ENCODE assay signal across 12 cellular contexts in the genomic region with DNA sequence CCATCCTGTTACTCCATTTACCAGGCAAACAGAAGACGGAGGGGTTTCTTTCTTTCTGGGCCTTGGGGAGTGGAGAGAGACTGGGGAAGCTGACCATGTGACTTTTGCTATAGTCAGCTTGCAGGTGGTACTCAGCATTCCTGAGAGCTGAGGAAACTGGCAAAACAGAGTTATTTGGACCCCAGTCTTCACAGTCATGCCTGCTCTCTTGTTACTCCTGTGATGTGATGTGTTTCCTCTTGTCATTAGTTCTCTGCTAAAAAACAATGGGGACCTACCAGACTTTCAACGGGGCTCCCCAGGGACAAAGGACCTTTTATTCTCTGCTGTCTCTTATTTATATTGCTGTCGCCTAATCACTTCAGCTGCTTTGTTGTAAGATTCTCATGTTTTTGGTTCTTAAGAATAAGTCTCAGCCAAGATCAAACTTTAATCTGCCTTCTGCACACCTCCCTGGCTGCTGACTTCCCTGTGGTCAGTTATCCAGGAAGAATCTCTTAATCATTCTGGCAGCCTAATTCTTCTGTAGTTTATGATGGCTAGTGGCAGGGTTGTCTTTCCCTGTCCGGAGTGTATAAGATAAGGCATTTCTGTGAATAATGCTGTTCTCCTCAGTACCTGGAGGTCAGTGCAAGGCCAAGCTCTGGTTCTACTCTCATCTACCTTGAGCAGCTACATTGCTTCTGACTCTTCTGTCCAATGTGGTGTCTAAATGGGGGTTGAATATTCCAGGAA. TPM values are rescaled to one million over a fixed set of nuclear protein-coding genes. Genes with fewer than 3 reads are reported as not detected.
DNase-seq lines count a peak whose midpoint lies in the region; FAIRE-seq and TF ChIP-seq lines count a peak whose summit lies in the region.
"Had no signal": no experiment of that assay in that cellular context is flagged by ENCODE, and none has a peak within 500 bp of the region (broad histone marks: within the 10 kb centered on the region; RNA-seq: fewer than 3 reads in every experiment).

No MANE protein-coding gene starts in this region.

- no peaks in the 10 kb centered on the region for H3K27me3 ChIP-seq in Loucy (ENCODE audit: insufficient read depth, low read length, poor library complexity, severe bottlenecking)
- no peaks in the 10 kb centered on the region for H3K27me3 ChIP-seq in layer of hippocampus (ENCODE audit: control insufficient read depth, insufficient read depth, low read length)
- no peaks in the 10 kb centered on the region for H3K27me3 ChIP-seq in tibial artery

- TF ChIP-seq CTCF in Loucy (conservative IDR thresholded peaks at IDR 0.05; ENCODE audit: low read length) (no peak), tibial artery (IDR thresholded peaks at IDR 0.05) (no peak)

- H3K27me3 Mint-ChIP-seq in activated CD4-positive, alpha-beta memory T cell treated with anti-CD3 and anti-CD28 coated beads, Interleukin-2, amount 10 ng/mL, durations not matched to agents 7 days and 5 days = peaks cover 11% of the 10 kb centered on the region

- H3K9me2 ChIP-seq in Loucy (replicated peaks; ENCODE audit: low read depth, low read length) = no peaks in the 10 kb centered on the region

- no peak overlapping the region for H2AFZ ChIP-seq in Loucy (ENCODE audit: low read length)

- H3K9me3 ChIP-seq in Loucy (ENCODE audit: insufficient read depth, low read depth, low read length) (no peaks in the 10 kb centered on the region), tibial artery (no peaks in the 10 kb centered on the region)
- H3K9me3 ChIP-seq: neutrophil had no signal

- peaks cover 50% of the 10 kb centered on the region for H3K4me1 ChIP-seq in Loucy (ENCODE audit: insufficient read depth, low read length, poor library complexity, severe bottlenecking)
- H3K4me1 ChIP-seq in tibial artery = peaks cover 0 to 64% (median 27%) of the 10 kb centered on the region in 4 donors

- peaks cover 24% of the 10 kb centered on the region for H3K4me1 Mint-ChIP-seq in activated CD4-positive, alpha-beta memory T cell treated with anti-CD3 and anti-CD28 coated beads, Interleukin-2, amount 10 ng/mL, durations not matched to agents 7 days and 5 days

- peak overlapping the region; percentile 76 for H3K4me3 ChIP-seq in Loucy (ENCODE audit: low read length, poor library complexity, severe bottlenecking)
- H3K4me3 ChIP-seq in tibial artery = peak overlapping the region; percentile 27 to 42

- DNase-seq in astrocyte of the hippocampus (ENCODE audit: low read depth, low spot score) = peak; percentile 69
- no peak for DNase-seq in tibial artery
- DNase-seq in stimulated activated CD8-positive, alpha-beta memory T cell treated with anti-CD3 and anti-CD28 coated beads, Interleukin-4, amount 100 ng/mL, for 48 hours = no peak
- no peak for DNase-seq in urothelium cell line (ENCODE audit: low spot score)
- no peak for DNase-seq in activated CD4-positive, alpha-beta memory T cell treated with anti-CD3 and anti-CD28 coated beads, Interleukin-2, amount 10 ng/mL, durations not matched to agents 7 days and 5 days
- DNase-seq: DMS 273 treated with DMSO at 0.1 percent for 48 hours; NCI-H1092 treated with DMSO at 0.1 percent for 48 hours; stimulated activated CD4-positive, alpha-beta T cell treated with anti-CD3 and anti-CD28 coated beads, Interleukin-4, amount 100 ng/mL, for 4 hours had no signal

- POLR2A ChIA-PET in activated CD4-positive, alpha-beta memory T cell treated with anti-CD3 and anti-CD28 coated beads, Interleukin-2, amount 10 ng/mL, durations not matched to agents 7 days and 5 days (lab: Charles Lee) = interaction anchor here (0.9 to 1.5 kb wide), 2 partner anchors 22 to 94 kb away, joined by 3 to 4 read pairs; a partner anchor contains a TSS

- no peak overlapping the region for H3K4me3 Mint-ChIP-seq in activated CD4-positive, alpha-beta memory T cell treated with anti-CD3 and anti-CD28 coated beads, Interleukin-2, amount 10 ng/mL, durations not matched to agents 7 days and 5 days

- peaks cover 73% of the 10 kb centered on the region for H3K79me2 ChIP-seq in Loucy (ENCODE audit: insufficient read depth, low read length)

- intact Hi-C loops in tibial artery (cut with DNase I; ENCODE audit: low total_unique reads) = no loop called here

- peak overlapping the region; percentile 76 for H3K9ac ChIP-seq in Loucy (ENCODE audit: low read depth, low read length, poor library complexity, severe bottlenecking)

- H3K27ac ChIP-seq in layer of hippocampus (ENCODE audit: low read depth, low read length) (peak overlapping the region; percentile 83), tibial artery (peak overlapping the region; percentile 74 to 79)
- H3K27ac ChIP-seq: neutrophil had no signal

- peaks cover 5% of the 10 kb centered on the region for H3K36me3 Mint-ChIP-seq in activated CD4-positive, alpha-beta memory T cell treated with anti-CD3 and anti-CD28 coated beads, Interleukin-2, amount 10 ng/mL, durations not matched to agents 7 days and 5 days (ENCODE audit: low read depth)

- H3K4me2 ChIP-seq in Loucy (ENCODE audit: low read depth, low read length, poor library complexity, severe bottlenecking) = peak overlapping the region; percentile 93

- CTCF ChIA-PET in activated CD4-positive, alpha-beta memory T cell treated with anti-CD3 and anti-CD28 coated beads, Interleukin-2, amount 10 ng/mL, durations not matched to agents 7 days and 5 days (lab: Charles Lee) = interaction anchor here (1.2 to 1.7 kb wide), 3 partner anchors 23 to 67 kb away, joined by 3 to 7 read pairs (median 4); no protein-coding TSS in a partner anchor

- no peaks in the 10 kb centered on the region for H4K20me1 ChIP-seq in Loucy (ENCODE audit: insufficient read depth, low read length, poor library complexity, severe bottlenecking)

- H3K9me3 Mint-ChIP-seq in activated CD4-positive, alpha-beta memory T cell treated with anti-CD3 and anti-CD28 coated beads, Interleukin-2, amount 10 ng/mL, durations not matched to agents 7 days and 5 days = no peaks in the 10 kb centered on the region

- H3F3A ChIP-seq in Loucy (ENCODE audit: low read depth) = no peaks in the 10 kb centered on the region

- peaks cover 14% of the 10 kb centered on the region; the same call in 1 of the 2 replicates for H3K36me3 ChIP-seq in Loucy (ENCODE audit: insufficient read depth, low read length)
- peaks cover 0 to 5% (median 4%) of the 10 kb centered on the region in 3 donors for H3K36me3 ChIP-seq in tibial artery
- H3K36me3 ChIP-seq: neutrophil had no signal

- H3K27ac Mint-ChIP-seq in activated CD4-positive, alpha-beta memory T cell treated with anti-CD3 and anti-CD28 coated beads, Interleukin-2, amount 10 ng/mL, durations not matched to agents 7 days and 5 days = no peak overlapping the region

- FAIRE-seq in urothelium cell line (lab: Jason Lieb, UNC) = no peak
- FAIRE-seq: TTC549 had no signal

RNA-seq across cellular contexts. Expression of a gene that starts 8.8 kb away (rescaled TPM):
- total RNA-seq in activated CD4-positive, alpha-beta memory T cell treated with anti-CD3 and anti-CD28 coated beads, Interleukin-2, amount 10 ng/mL, durations not matched to agents 7 days and 5 days = 1 to 10 TPM; 8.2 TPM

RNA-seq across cellular contexts. Expression of a gene that starts 35.6 kb away (rescaled TPM):
- total RNA-seq in activated CD4-positive, alpha-beta memory T cell treated with anti-CD3 and anti-CD28 coated beads, Interleukin-2, amount 10 ng/mL, durations not matched to agents 7 days and 5 days = 10 to 100 TPM; 35.1 to 35.8 TPM

RNA-seq across cellular contexts. Expression of a gene that starts 35.6 kb away (rescaled TPM):
- 10 to 100 TPM; 21.2 to 23.5 TPM for total RNA-seq in activated CD4-positive, alpha-beta memory T cell treated with anti-CD3 and anti-CD28 coated beads, Interleukin-2, amount 10 ng/mL, durations not matched to agents 7 days and 5 days
